14 cellular contexts compared by ENCODE assay signal in genomic region chr7:133207687-133208086, GRCh38. TPM values are rescaled to one million over a fixed set of nuclear protein-coding genes. Genes with fewer than 3 reads are reported as not detected.
DNase-seq lines count a peak whose midpoint lies in the region; ATAC-seq and TF ChIP-seq lines count a peak whose summit lies in the region.
"Had no signal": no experiment of that assay in that cellular context is flagged by ENCODE, and none has a peak within 500 bp of the region (broad histone marks: within the 10 kb centered on the region; RNA-seq: fewer than 3 reads in every experiment).

No MANE protein-coding gene starts in this region.

- no peak overlapping the region for H2BK20ac ChIP-seq in H9 (ENCODE audit: low read depth, low read length, poor library complexity, severe bottlenecking)

- peaks cover 2% of the 10 kb centered on the region for H3K27me3 Mint-ChIP-seq in H9 (ENCODE audit: low read depth)
- peaks cover 35 to 42% of the 10 kb centered on the region in 2 donors for H3K27me3 Mint-ChIP-seq in natural killer cell treated with Interleukin-12 subunit alpha and Interleukin-12 subunit beta and Interleukin-15 and Interleukin-18, amount 100 ng/mL, for 72 hours
- H3K27me3 Mint-ChIP-seq in activated T-cell treated with anti-CD3 and anti-CD28 coated beads, Interleukin-2, amount 50 U/mL, for 72 hours (ENCODE audit: low read depth): peaks cover 32% of the 10 kb centered on the region

- no peaks in the 10 kb centered on the region for H3K27me3 ChIP-seq in H9 (ENCODE audit: insufficient read depth, low read length)

- H2BK120ac ChIP-seq in H9 (ENCODE audit: low read depth, low read length, poor library complexity, severe bottlenecking): no peak overlapping the region

- H3K18ac ChIP-seq in H9 (ENCODE audit: insufficient read length, low read depth, low read length): no peak overlapping the region

- no peak overlapping the region for H4K91ac ChIP-seq in H9 (ENCODE audit: insufficient read length, low read depth, low read length)

- ATAC-seq in natural killer cell treated with Interleukin-12 subunit alpha and Interleukin-12 subunit beta and Interleukin-15 and Interleukin-18, amount 100 ng/mL, for 72 hours: no peak
- ATAC-seq in HG02981 (IDR thresholded peaks at IDR 0.05; ENCODE audit: unreplicated experiment): no peak
- no peak for ATAC-seq in activated T-cell treated with anti-CD3 and anti-CD28 coated beads, Interleukin-2, amount 50 U/mL, for 72 hours (replicated peaks in 1 of 2)

- no peak overlapping the region for H2AK5ac ChIP-seq in H9 (ENCODE audit: insufficient read length, low read length)

- TF ChIP-seq CTCF in H9 (conservative IDR thresholded peaks at IDR 0.05): peak; percentile 60

- H3K9ac ChIP-seq in H9 (ENCODE audit: extremely low read depth, insufficient read length, low read length): no peak overlapping the region

- H3K56ac ChIP-seq in H9 (ENCODE audit: insufficient read length, low read depth, low read length): no peak overlapping the region

- H3K23ac ChIP-seq in H9 (ENCODE audit: insufficient read length, low read depth, low read length): no peak overlapping the region

- no peak overlapping the region for H2AFZ ChIP-seq in H9 (ENCODE audit: low read length)

- no peak overlapping the region for H3K4me3 Mint-ChIP-seq in H9
- no peak overlapping the region for H3K4me3 Mint-ChIP-seq in natural killer cell treated with Interleukin-12 subunit alpha and Interleukin-12 subunit beta and Interleukin-15 and Interleukin-18, amount 100 ng/mL, for 72 hours
- H3K4me3 Mint-ChIP-seq in activated T-cell treated with anti-CD3 and anti-CD28 coated beads, Interleukin-2, amount 50 U/mL, for 72 hours: no peak overlapping the region
- H3K4me3 Mint-ChIP-seq: activated T-helper 1 cell treated with anti-CD3 and anti-CD28 coated beads, Interleukin-12 subunit alpha, Interleukin-12 subunit beta, Interleukin-2, Interleukin-4 antibody, amounts not matched to agents 30 ng/mL and 10 ng/mL and 1 ng/mL, durations not matched to agents 14 hours and 24 hours and 36 hours; CD4-positive, alpha-beta memory T cell; central memory CD8-positive, alpha-beta T cell; mesothelial cell of epicardium had no signal

- H3K23me2 ChIP-seq in H9 (ENCODE audit: insufficient read length, low read depth, low read length, poor library complexity, severe bottlenecking): no peaks in the 10 kb centered on the region

- no peak overlapping the region for H2BK15ac ChIP-seq in H9 (ENCODE audit: low read depth, low read length)

- peak; percentile 37 for DNase-seq in D341Med (ENCODE audit: low spot score)
- DNase-seq in H9: no peak
- peak; percentile 64 for DNase-seq in SK-MEL-5 (ENCODE audit: low read depth, low spot score)
- peak; percentile 12 for DNase-seq in germinal center (ENCODE audit: low spot score)
- DNase-seq in natural killer cell treated with Interleukin-12 subunit alpha and Interleukin-12 subunit beta and Interleukin-15 and Interleukin-18, amount 100 ng/mL, for 72 hours (ENCODE audit: low spot score): no peak
- no peak for DNase-seq in activated T-cell treated with anti-CD3 and anti-CD28 coated beads, Interleukin-2, amount 50 U/mL, for 72 hours
- DNase-seq in activated CD4-positive, alpha-beta T cell treated with anti-CD3 and anti-CD28 coated beads, Interleukin-2, amount 50 U/mL, for 48 hours: no peak
- DNase-seq: CD4-positive, alpha-beta memory T cell; head of caudate nucleus; NCI-H1105 had no signal

- no peak overlapping the region for H2BK12ac ChIP-seq in H9 (ENCODE audit: insufficient read length, low read depth, low read length)

- no peak overlapping the region for H2BK5ac ChIP-seq in H9 (ENCODE audit: insufficient read length, low read length)

- WGBS in H9 (ENCODE audit: extremely low coverage, insufficient read length, low lambda C conversion rate): no CpG with 5 or more reads among the region's 2 CpGs

- no peaks in the 10 kb centered on the region for H3K79me2 ChIP-seq in H9 (ENCODE audit: insufficient read depth, low read length)

- no peaks in the 10 kb centered on the region; the same call in 1 of the 2 replicates for H3K4me1 ChIP-seq in H9 (ENCODE audit: insufficient read depth, low read length)

- in situ Hi-C loops in SK-MEL-5 (cut with HindIII; ENCODE audit: low pct_unique_long_range_greater_than_20kb, low sequenced_read_pairs): no loop called here

- no peak overlapping the region for H3K4ac ChIP-seq in H9 (ENCODE audit: low read depth, low read length)

- no peak overlapping the region for H4K5ac ChIP-seq in H9 (ENCODE audit: insufficient read length, low read depth, low read length)

- no peak overlapping the region for H3K27ac ChIP-seq in H9 (ENCODE audit: insufficient read length, low read depth, low read length)

- peaks cover 2 to 5% of the 10 kb centered on the region in 2 experiments; a peak in 3 of 4 replicates for H3K4me1 Mint-ChIP-seq in H9
- no peaks in the 10 kb centered on the region for H3K4me1 Mint-ChIP-seq in natural killer cell treated with Interleukin-12 subunit alpha and Interleukin-12 subunit beta and Interleukin-15 and Interleukin-18, amount 100 ng/mL, for 72 hours (ENCODE audit: low read depth in 2 of 2)
- no peaks in the 10 kb centered on the region for H3K4me1 Mint-ChIP-seq in activated T-cell treated with anti-CD3 and anti-CD28 coated beads, Interleukin-2, amount 50 U/mL, for 72 hours (ENCODE audit: low read depth)
- H3K4me1 Mint-ChIP-seq: CD4-positive, alpha-beta memory T cell; central memory CD8-positive, alpha-beta T cell; mesothelial cell of epicardium had no signal

- no peaks in the 10 kb centered on the region for H4K20me1 ChIP-seq in H9 (ENCODE audit: control insufficient read depth, insufficient read depth, insufficient read length)

- H3T11ph ChIP-seq in H9 (ENCODE audit: low read length): no peak overlapping the region

- no peak overlapping the region for H3K14ac ChIP-seq in H9 (ENCODE audit: insufficient read depth, low read length)

- H3K9me3 ChIP-seq in H9 (ENCODE audit: control insufficient read depth, low read depth, low read length): no peaks in the 10 kb centered on the region

- H4K8ac ChIP-seq in H9 (replicated peaks; ENCODE audit: insufficient read length, low read depth, low read length): no peak overlapping the region

- H3K79me1 ChIP-seq in H9 (ENCODE audit: insufficient read depth, low read depth, low read length, poor library complexity, severe bottlenecking): no peaks in the 10 kb centered on the region

- H3K27ac Mint-ChIP-seq in H9: peak overlapping the region in 2 of 3 experiments; percentile 62 to 84; a peak in 2 of 7 replicates
- no peak overlapping the region for H3K27ac Mint-ChIP-seq in natural killer cell treated with Interleukin-12 subunit alpha and Interleukin-12 subunit beta and Interleukin-15 and Interleukin-18, amount 100 ng/mL, for 72 hours
- H3K27ac Mint-ChIP-seq in activated T-cell treated with anti-CD3 and anti-CD28 coated beads, Interleukin-2, amount 50 U/mL, for 72 hours: no peak overlapping the region
- H3K27ac Mint-ChIP-seq: activated T-helper 1 cell treated with anti-CD3 and anti-CD28 coated beads, Interleukin-12 subunit alpha, Interleukin-12 subunit beta, Interleukin-2, Interleukin-4 antibody, amounts not matched to agents 30 ng/mL and 10 ng/mL and 1 ng/mL, durations not matched to agents 14 hours and 24 hours and 36 hours; CD4-positive, alpha-beta memory T cell; mesothelial cell of epicardium had no signal

- no peak overlapping the region for H3K4me2 ChIP-seq in H9 (ENCODE audit: insufficient read depth, insufficient read length, low read length)

- H3K36me3 Mint-ChIP-seq in H9 (ENCODE audit: insufficient read depth in 1 of 3, low read depth in 3 of 3): peaks cover 2 to 11% (median 4%) of the 10 kb centered on the region in 3 experiments; a peak in 6 of 7 replicates
- peaks cover 8% of the 10 kb centered on the region for H3K36me3 Mint-ChIP-seq in natural killer cell treated with Interleukin-12 subunit alpha and Interleukin-12 subunit beta and Interleukin-15 and Interleukin-18, amount 100 ng/mL, for 72 hours
- H3K36me3 Mint-ChIP-seq in activated T-cell treated with anti-CD3 and anti-CD28 coated beads, Interleukin-2, amount 50 U/mL, for 72 hours (ENCODE audit: insufficient read depth in 2 of 2): peaks cover 0 to 3% of the 10 kb centered on the region in 2 donors
- H3K36me3 Mint-ChIP-seq: mesothelial cell of epicardium had no signal

- H3K9me3 Mint-ChIP-seq in H9: peaks cover 9 to 19% of the 10 kb centered on the region in 2 experiments
- no peaks in the 10 kb centered on the region for H3K9me3 Mint-ChIP-seq in natural killer cell treated with Interleukin-12 subunit alpha and Interleukin-12 subunit beta and Interleukin-15 and Interleukin-18, amount 100 ng/mL, for 72 hours
- H3K9me3 Mint-ChIP-seq in activated T-cell treated with anti-CD3 and anti-CD28 coated beads, Interleukin-2, amount 50 U/mL, for 72 hours: peaks cover 0 to under 1% of the 10 kb centered on the region in 2 donors
- H3K9me3 Mint-ChIP-seq: central memory CD8-positive, alpha-beta T cell had no signal

RNA-seq across cellular contexts. Expression of gene EXOC4, which starts 45.2 kb away (rescaled TPM):
- 71.7 and 75.8 TPM in 2 replicates for total RNA-seq in H9 (2021)
- total RNA-seq in SK-MEL-5 (2014; rRNA removed; shearing (Covaris generic)): 62.0 and 70.3 TPM in 2 replicates
- polyA plus RNA-seq in SK-MEL-5 (2015; cell fraction: cytosol; rRNA removed): 35.5 and 51.6 TPM in 2 replicates
- polyA plus RNA-seq in SK-MEL-5 (2015; cell fraction: nucleus; rRNA removed): 25.4 and 30.6 TPM in 2 replicates
- 100 to 1,000 TPM in 1 of 2 donors, 10 to 100 TPM in 1; 78.5 to 107 TPM for total RNA-seq in natural killer cell treated with Interleukin-12 subunit alpha and Interleukin-12 subunit beta and Interleukin-15 and Interleukin-18, amount 100 ng/mL, for 72 hours
- total RNA-seq in activated T-cell treated with anti-CD3 and anti-CD28 coated beads, Interleukin-2, amount 50 U/mL, for 72 hours: 10 to 100 TPM; 74.1 to 76.3 TPM

Comparison
In these comparisons a context has a peak if more than half of its experiments do, and no peak if none do; other contexts are left out.
1. DNase-seq: peak in D341Med (single experiment), SK-MEL-5 (single experiment) and germinal center (single experiment); none in H9 (single experiment), natural killer cell treated with Interleukin-12 subunit alpha and Interleukin-12 subunit beta and Interleukin-15 and Interleukin-18, amount 100 ng/mL, for 72 hours (single experiment), activated T-cell treated with anti-CD3 and anti-CD28 coated beads, Interleukin-2, amount 50 U/mL, for 72 hours (0 of 2) and activated CD4-positive, alpha-beta T cell treated with anti-CD3 and anti-CD28 coated beads, Interleukin-2, amount 50 U/mL, for 48 hours (0 of 2).
2. H3K27ac Mint-ChIP-seq: peak in H9 (2 of 3); none in natural killer cell treated with Interleukin-12 subunit alpha and Interleukin-12 subunit beta and Interleukin-15 and Interleukin-18, amount 100 ng/mL, for 72 hours (0 of 2) and activated T-cell treated with anti-CD3 and anti-CD28 coated beads, Interleukin-2, amount 50 U/mL, for 72 hours (single experiment).